Comparison of ENCODE assay signal across 8 cellular contexts in genomic region chr12:118061876-118062791, GRCh38. TPM values are rescaled to one million over a fixed set of nuclear protein-coding genes. Genes with fewer than 3 reads are reported as not detected.
DNase-seq lines count a peak whose midpoint lies in the region; ATAC-seq and TF ChIP-seq lines count a peak whose summit lies in the region.

No MANE protein-coding gene starts in this region.

- H3K9ac ChIP-seq in colonic mucosa (ENCODE audit: low read depth in 2 of 2, low read length in 2 of 2), result peak overlapping the region; percentile 98 to 99

- H3K27ac ChIP-seq in CD4-positive, alpha-beta memory T cell (ENCODE audit: low read depth, low read length), result peak overlapping the region; percentile 68
- peak overlapping the region; percentile 91 for H3K27ac ChIP-seq in SJCRH30
- peak overlapping the region; percentile 94 for H3K27ac ChIP-seq in colonic mucosa

- peaks cover 25 to 68% (median 45%) of the 10 kb centered on the region in 4 donors for H3K4me1 Mint-ChIP-seq in CD4-positive, alpha-beta memory T cell

- no peaks in the 10 kb centered on the region for H3K9me3 ChIP-seq in CD4-positive, alpha-beta memory T cell (ENCODE audit: control insufficient read depth in 1 of 2, low read length in 2 of 2)
- no peaks in the 10 kb centered on the region for H3K9me3 ChIP-seq in SJCRH30 (replicated peaks)
- no peaks in the 10 kb centered on the region for H3K9me3 ChIP-seq in colonic mucosa

- CTCF ChIA-PET in CD4-positive, alpha-beta memory T cell (lab: Charles Lee; ENCODE audit: partially characterized antibody), result interaction anchor here (1.5 to 5.3 kb wide), 3 partner anchors 8 to 314 kb away, joined by 5 to 31 read pairs (median 11); partner anchors contain the start of gene SUDS3

- POLR2A ChIA-PET in CD4-positive, alpha-beta memory T cell (lab: Charles Lee; ENCODE audit: partially characterized antibody), result interaction anchor here (1.1 to 2.7 kb wide), 8 partner anchors 9 to 320 kb away, joined by 3 to 14 read pairs (median 4); partner anchors contain the start of genes PEBP1, RFC5 and SUDS3

- ATAC-seq in GM21619 (IDR thresholded peaks at IDR 0.05; ENCODE audit: unreplicated experiment) (no peak), HG03460 (IDR thresholded peaks at IDR 0.05; ENCODE audit: unreplicated experiment) (no peak)

- TF ChIP-seq CTCF in colonic mucosa (IDR thresholded peaks at IDR 0.05), result no peak

- no peaks in the 10 kb centered on the region for H3K27me3 ChIP-seq in CD4-positive, alpha-beta memory T cell (ENCODE audit: insufficient read depth, low read length)
- no peaks in the 10 kb centered on the region for H3K27me3 ChIP-seq in H7 (ENCODE audit: control insufficient read depth, insufficient read depth, low read length)
- H3K27me3 ChIP-seq in SJCRH30, result no peaks in the 10 kb centered on the region
- H3K27me3 ChIP-seq in colonic mucosa, result no peaks in the 10 kb centered on the region

- H3K27me3 Mint-ChIP-seq in CD4-positive, alpha-beta memory T cell, result no peaks in the 10 kb centered on the region

- H3K27ac Mint-ChIP-seq in CD4-positive, alpha-beta memory T cell, result peak overlapping the region; percentile 87 to 96 (median 93)

- peaks cover 53% of the 10 kb centered on the region for H3K4me1 ChIP-seq in CD4-positive, alpha-beta memory T cell (ENCODE audit: insufficient read depth, low read length)
- peaks cover 2% of the 10 kb centered on the region; the same call in 1 of the 2 replicates for H3K4me1 ChIP-seq in SJCRH30
- peaks cover 16% of the 10 kb centered on the region for H3K4me1 ChIP-seq in colonic mucosa

- H3K4me3 ChIP-seq in CD4-positive, alpha-beta memory T cell (ENCODE audit: low read length in 2 of 2), result peak overlapping the region; percentile 84 to 96
- H3K4me3 ChIP-seq in H7 (ENCODE audit: insufficient read depth, low read depth, low read length) (peak overlapping the region; percentile 87), SJCRH30 (peak overlapping the region; percentile 74), colonic mucosa (peak overlapping the region; percentile 53)

- H3K36me3 Mint-ChIP-seq in CD4-positive, alpha-beta memory T cell, result peaks cover 0 to 13% of the 10 kb centered on the region in 2 donors

- no peaks in the 10 kb centered on the region for H3K9me3 Mint-ChIP-seq in CD4-positive, alpha-beta memory T cell

- DNase-seq in CD4-positive, alpha-beta memory T cell, result peak in 3 of 5 donors; percentile 4 to 43 (median 18)
- DNase-seq in H7, result peak; percentile 69
- DNase-seq in SJCRH30, result peak; percentile 73 to 81
- peak; percentile 65 for DNase-seq in colonic mucosa
- DNase-seq in kidney tubule cell (ENCODE audit: low spot score), result peak; percentile 69
- peak; percentile 15 for DNase-seq in stimulated activated CD4-positive, alpha-beta T cell treated with anti-CD3 and anti-CD28 coated beads, Interleukin-4, amount 100 ng/mL, for 1 hour

- H3K36me3 ChIP-seq in CD4-positive, alpha-beta memory T cell (ENCODE audit: insufficient read depth, low read length), result no peaks in the 10 kb centered on the region
- peaks cover 5% of the 10 kb centered on the region for H3K36me3 ChIP-seq in H7 (replicated peaks; ENCODE audit: control insufficient read depth, insufficient read depth, low read length)
- no peaks in the 10 kb centered on the region for H3K36me3 ChIP-seq in SJCRH30
- H3K36me3 ChIP-seq in colonic mucosa, result no peaks in the 10 kb centered on the region

- H3K4me3 Mint-ChIP-seq in CD4-positive, alpha-beta memory T cell, result peak overlapping the region; percentile 92 to 98 (median 96)

- intact Hi-C loops in CD4-positive, alpha-beta memory T cell (cut with micrococcal nuclease), result loop anchor here (1.0 to 5.0 kb wide), 3 partner anchors 46 to 311 kb away; partner anchors contain the start of genes PEBP1 and RFC5
- intact Hi-C loops in colonic mucosa (cut with DNase I), result loop anchor here (5.0 kb wide), 1 partner anchor 40 kb away; the partner anchor contains the start of gene VSIG10

RNA-seq across cellular contexts. Expression of gene WSB2, which starts 1.2 kb away (rescaled TPM):
- total RNA-seq in CD4-positive, alpha-beta memory T cell, result 10 to 100 TPM; 24.4 to 31.5 TPM
- 10 to 100 TPM; 18.7 to 23.3 TPM for polyA plus RNA-seq in CD4-positive, alpha-beta memory T cell
- total RNA-seq in H7 (2014; rRNA removed; shearing (Covaris generic)), result 103 and 104 TPM in 2 replicates
- 102 and 104 TPM in 2 replicates for total RNA-seq in SJCRH30 (2014; rRNA removed; shearing (Covaris generic))
- 100 to 1,000 TPM in 1 of 2 donors, 10 to 100 TPM in 1; 99.1 to 120 TPM for total RNA-seq in colonic mucosa

RNA-seq across cellular contexts. Expression of gene VSIG10, which starts 41.7 kb away (rescaled TPM):
- total RNA-seq in CD4-positive, alpha-beta memory T cell, result 1 to 10 TPM; 4.8 to 5.1 TPM
- polyA plus RNA-seq in CD4-positive, alpha-beta memory T cell, result 1 to 10 TPM in 1 of 2 donors, not detected in 1; 1.5 TPM
- 33.7 and 36.1 TPM in 2 replicates for total RNA-seq in H7 (2014; rRNA removed; shearing (Covaris generic))
- 18.0 and 24.3 TPM in 2 replicates for total RNA-seq in SJCRH30 (2014; rRNA removed; shearing (Covaris generic))
- 10 to 100 TPM; 60.0 to 69.0 TPM for total RNA-seq in colonic mucosa

RNA-seq across cellular contexts. Expression of gene RFC5, which starts 45.6 kb away (rescaled TPM):
- 10 to 100 TPM; 17.2 TPM for total RNA-seq in CD4-positive, alpha-beta memory T cell
- 10 to 100 TPM; 13.5 to 17.5 TPM for polyA plus RNA-seq in CD4-positive, alpha-beta memory T cell
- total RNA-seq in H7 (2014; rRNA removed; shearing (Covaris generic)), result 55.0 and 59.1 TPM in 2 replicates
- 64.9 and 70.8 TPM in 2 replicates for total RNA-seq in SJCRH30 (2014; rRNA removed; shearing (Covaris generic))
- 10 to 100 TPM in 1 of 2 donors, 1 to 10 TPM in 1; 9.4 to 36.0 TPM for total RNA-seq in colonic mucosa

Comparison
In these comparisons a context has a peak if more than half of its experiments do, and no peak if none do; other contexts are left out.
1. DNase-seq: peak in every context shown above with its lines; median percentile 77 in SJCRH30; 69 in H7; 69 in kidney tubule cell; 65 in colonic mucosa; 18 in CD4-positive, alpha-beta memory T cell; 15 in stimulated activated CD4-positive, alpha-beta T cell treated with anti-CD3 and anti-CD28 coated beads, Interleukin-4, amount 100 ng/mL, for 1 hour.